Comparison of ENCODE assay signal across 29 cellular contexts in the genomic region with DNA sequence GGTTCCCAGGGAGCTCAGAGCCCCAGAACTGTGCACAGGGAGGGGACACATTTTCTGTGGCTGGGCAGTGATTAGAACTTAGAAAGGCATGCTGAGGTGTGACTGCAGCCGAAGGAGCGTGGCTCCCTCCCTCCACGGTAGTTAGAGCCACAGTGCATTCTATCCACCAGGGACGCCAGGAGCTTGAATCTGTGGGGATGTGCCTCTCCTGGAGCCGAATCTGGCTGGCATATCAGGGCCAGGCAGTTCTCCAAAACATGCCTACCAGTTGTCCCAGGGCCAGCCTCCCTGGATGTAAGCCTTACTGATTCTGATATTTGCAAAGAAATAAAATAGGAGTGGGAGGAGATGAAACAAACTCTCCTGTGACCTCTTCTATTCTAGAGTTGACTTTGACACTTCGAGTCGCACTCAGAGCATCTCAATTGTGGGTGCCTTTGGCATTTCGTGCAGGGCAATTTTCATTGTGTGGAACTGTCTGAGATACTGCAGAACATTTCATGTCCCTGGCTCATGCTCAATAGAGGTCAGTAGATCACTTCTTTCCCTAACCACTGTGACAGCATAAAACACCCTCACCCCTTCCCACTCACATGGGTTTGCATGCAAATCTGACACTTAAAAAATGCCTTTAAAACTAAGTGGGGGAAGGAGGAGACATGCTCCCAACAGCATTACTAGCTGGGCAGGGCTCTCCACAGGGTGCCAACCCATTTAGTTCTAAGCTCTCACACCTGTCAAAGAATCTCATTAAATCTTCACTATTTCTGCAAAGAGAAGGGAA.
DNase-seq lines count a peak whose midpoint lies in the region; ATAC-seq, FAIRE-seq and TF ChIP-seq lines count a peak whose summit lies in the region.
"Had no signal": no experiment of that assay in that cellular context is flagged by ENCODE, and none has a peak within 500 bp of the region (broad histone marks: within the 10 kb centered on the region; RNA-seq: fewer than 3 reads in every experiment).

No MANE protein-coding gene starts in this region.

- TF ChIP-seq RAD21 in H1 (IDR thresholded peaks at IDR 0.05 in 1 of 2, conservative IDR thresholded peaks at IDR 0.05 in 1 of 2; ENCODE audit: low read depth in 2 of 2, low read length in 2 of 2), result no peak; a peak in 1 of 4 replicates

- no peak overlapping the region for H2BK120ac ChIP-seq in H1 (replicated peaks; ENCODE audit: low read depth, low read length)

- WGBS in H1 (ENCODE audit: extremely low coverage in 1 of 2, insufficient coverage in 1 of 2, insufficient read length in 1 of 2, insufficient replicate concordance in 2 of 2, low coverage in 1 of 2, low lambda C conversion rate in 2 of 2, missing lambda C conversion rate in 1 of 2), 2 experiments, result 79% methylated on average over 8 of the region's 8 CpGs; no CpG with 5 or more reads in 1 of the 2 experiments

- H3K4ac ChIP-seq in H1 (replicated peaks; ENCODE audit: insufficient read length, low read depth, low read length), result no peak overlapping the region

- no peak overlapping the region for H3K56ac ChIP-seq in H1 (replicated peaks; ENCODE audit: insufficient read length, low read depth, low read length)

- H3K79me1 ChIP-seq in H1 (ENCODE audit: low read depth, low read length), result no peaks in the 10 kb centered on the region

- no peak overlapping the region for H3K27ac ChIP-seq in H1 (ENCODE audit: low read depth, low read length)
- H3K27ac ChIP-seq: heart left ventricle, psoas muscle, skin epidermis, stomach had no signal

- no peaks in the 10 kb centered on the region for H3K4me1 Mint-ChIP-seq in activated CD4-positive, alpha-beta T cell treated with anti-CD3 and anti-CD28 coated beads, Interleukin-2, amount 10 ng/mL, durations not matched to agents 7 days and 5 days
- H3K4me1 Mint-ChIP-seq: activated CD4-positive, alpha-beta memory T cell treated with anti-CD3 and anti-CD28 coated beads, Interleukin-2, amount 10 ng/mL, durations not matched to agents 7 days and 5 days had no signal

- H3K4me3 ChIP-seq in H1 (ENCODE audit: extremely low read depth in 1 of 4, insufficient read depth in 2 of 4, low read depth in 3 of 4, low read length in 4 of 4), result no peak overlapping the region
- H3K4me3 ChIP-seq: heart left ventricle, psoas muscle, skin epidermis, stomach had no signal

- H3K27me3 Mint-ChIP-seq in activated CD4-positive, alpha-beta T cell treated with anti-CD3 and anti-CD28 coated beads, Interleukin-2, amount 10 ng/mL, durations not matched to agents 7 days and 5 days, result no peaks in the 10 kb centered on the region

- H3K36me3 ChIP-seq in H1 (ENCODE audit: control insufficient read depth in 2 of 4, insufficient read depth in 4 of 4, low read length in 3 of 4), result no peaks in the 10 kb centered on the region
- H3K36me3 ChIP-seq: heart left ventricle, stomach had no signal

- no peak overlapping the region for H3K27ac Mint-ChIP-seq in activated CD4-positive, alpha-beta T cell treated with anti-CD3 and anti-CD28 coated beads, Interleukin-2, amount 10 ng/mL, durations not matched to agents 7 days and 5 days
- H3K27ac Mint-ChIP-seq: activated CD4-positive, alpha-beta memory T cell treated with anti-CD3 and anti-CD28 coated beads, Interleukin-2, amount 10 ng/mL, durations not matched to agents 7 days and 5 days; CD4-positive, alpha-beta memory T cell; dendritic cell treated with granulocyte-macrophage colony-stimulating factor and Interleukin-4, amounts not matched to agents 40 ng/mL and 50 ng/mL, for 4 days; nephron progenitor cell had no signal

- no peaks in the 10 kb centered on the region for H3K4me1 ChIP-seq in H1 (replicated peaks in 1 of 4; ENCODE audit: control insufficient read depth in 3 of 4, insufficient read depth in 4 of 4, low read length in 3 of 4)
- H3K4me1 ChIP-seq: heart left ventricle, psoas muscle, stomach had no signal

- H2AK5ac ChIP-seq in H1 (ENCODE audit: low read depth, low read length), result no peak overlapping the region

- no peak overlapping the region for H3K4me3 Mint-ChIP-seq in activated CD4-positive, alpha-beta T cell treated with anti-CD3 and anti-CD28 coated beads, Interleukin-2, amount 10 ng/mL, durations not matched to agents 7 days and 5 days
- H3K4me3 Mint-ChIP-seq: activated CD4-positive, alpha-beta memory T cell treated with anti-CD3 and anti-CD28 coated beads, Interleukin-2, amount 10 ng/mL, durations not matched to agents 7 days and 5 days; CD4-positive, alpha-beta memory T cell; dendritic cell treated with granulocyte-macrophage colony-stimulating factor and Interleukin-4, amounts not matched to agents 40 ng/mL and 50 ng/mL, for 4 days; nephron progenitor cell had no signal

- ATAC-seq in HG03039 (IDR thresholded peaks at IDR 0.05; ENCODE audit: unreplicated experiment), result no peak
- ATAC-seq: HepG2, left lobe of liver, psoas muscle had no signal

- H4K5ac ChIP-seq in H1 (ENCODE audit: insufficient read length, low read depth, low read length), result no peak overlapping the region

- H3K23ac ChIP-seq in H1 (ENCODE audit: insufficient read length), result no peak overlapping the region

- H3K18ac ChIP-seq in H1 (ENCODE audit: extremely low read depth, low read length), result no peak overlapping the region

- POLR2A ChIA-PET in H1 (lab: Charles Lee; ENCODE audit: partially characterized antibody), result no interaction called here
- POLR2A ChIA-PET in activated CD4-positive, alpha-beta T cell treated with anti-CD3 and anti-CD28 coated beads, Interleukin-2, amount 10 ng/mL, durations not matched to agents 7 days and 5 days (lab: Charles Lee), result no interaction called here

- TF ChIP-seq EP300 in H1 (IDR thresholded peaks at IDR 0.05; ENCODE audit: borderline replicate concordance in 1 of 2, low read depth in 2 of 2, low read length in 2 of 2), result no peak

- TF ChIP-seq POLR2A in GM12891 (IDR thresholded peaks at IDR 0.05; ENCODE audit: low read depth, low read length) (no peak), H1 (IDR thresholded peaks at IDR 0.05; ENCODE audit: control extremely low read depth in 1 of 2, low read depth in 2 of 2, low read length in 2 of 2) (no peak)

- no peak overlapping the region for H2BK15ac ChIP-seq in H1 (ENCODE audit: low read length)

- H3K36me3 Mint-ChIP-seq in activated CD4-positive, alpha-beta T cell treated with anti-CD3 and anti-CD28 coated beads, Interleukin-2, amount 10 ng/mL, durations not matched to agents 7 days and 5 days (ENCODE audit: low read depth), result no peaks in the 10 kb centered on the region

- H3K79me2 ChIP-seq in H1 (ENCODE audit: control insufficient read depth in 1 of 2, insufficient read depth in 2 of 2, low read length in 2 of 2), result no peaks in the 10 kb centered on the region

- intact Hi-C loops in posterior cingulate gyrus (cut with DNase I), result no loop called here

- H2BK20ac ChIP-seq in H1 (ENCODE audit: low read length), result no peak overlapping the region

- DNase-seq in GM12891 (ENCODE audit: insufficient read length, low spot score) (no peak), NCI-H187 treated with DMSO at 0.1 percent for 48 hours (lab: John Stamatoyannopoulos, UW) (peak; percentile 28), H1 (ENCODE audit: low read depth in 1 of 2, low spot score in 2 of 2) (no peak), posterior cingulate gyrus (peak in 8 of 10 donors; percentile 42 to 92 (median 60)), HuH-7 (ENCODE audit: low spot score) (no peak), NOMO-1 treated with dmso at 0.1 percent for 144 hours (lab: John Stamatoyannopoulos, UW; ENCODE audit: unreplicated experiment) (no peak)
- DNase-seq in activated CD4-positive, alpha-beta T cell treated with anti-CD3 and anti-CD28 coated beads, Interleukin-2, amount 10 ng/mL, durations not matched to agents 7 days and 5 days, result no peak
- DNase-seq: activated CD4-positive, alpha-beta memory T cell treated with anti-CD3 and anti-CD28 coated beads, Interleukin-2, amount 10 ng/mL, durations not matched to agents 7 days and 5 days; activated CD4-positive, CD25-positive, alpha-beta regulatory T cell; activated gamma-delta T cell treated with Interleukin-2 at 50 U/mL for 16 hours; CD4-positive, alpha-beta memory T cell; DMS153; GDM1; GOT3; heart left ventricle; NCI-H1105 treated with DMSO at 0.1 percent for 48 hours; NCI-H2081; NCI-H526 treated with DMSO at 0.1 percent for 48 hours; nephron progenitor cell; psoas muscle; stomach; SW 1271; trophoblast cell had no signal

- H3K14ac ChIP-seq in H1 (ENCODE audit: insufficient read length), result no peak overlapping the region

- H3K27me3 ChIP-seq in H1 (replicated peaks in 1 of 4; ENCODE audit: control insufficient read depth in 3 of 4, extremely low read depth in 1 of 4, insufficient read depth in 3 of 4, low read length in 3 of 4), result no peaks in the 10 kb centered on the region
- H3K27me3 ChIP-seq: stomach had no signal

- peak in 1 of 3 experiments; percentile 29; a peak in 1 of 4 replicates for TF ChIP-seq CTCF in H1 (IDR thresholded peaks at IDR 0.05; ENCODE audit: control extremely low read depth in 1 of 3, insufficient read depth in 1 of 3, low read depth in 1 of 3, low read length in 3 of 3)

- no peak overlapping the region for H3K4me2 ChIP-seq in H1 (ENCODE audit: insufficient read depth in 1 of 2, low read depth in 2 of 2, low read length in 2 of 2)

- H2BK12ac ChIP-seq in H1 (ENCODE audit: low read depth, low read length), result no peak overlapping the region

- CTCF ChIA-PET in H1 (lab: Charles Lee; ENCODE audit: partially characterized antibody), result interaction anchor here (0.8 to 2.9 kb wide), 6 partner anchors 39 to 738 kb away, joined by 3 to 15 read pairs (median 3); no protein-coding TSS in a partner anchor
- CTCF ChIA-PET in activated CD4-positive, alpha-beta T cell treated with anti-CD3 and anti-CD28 coated beads, Interleukin-2, amount 10 ng/mL, durations not matched to agents 7 days and 5 days (lab: Charles Lee), result no interaction called here

- no peak overlapping the region for H2BK5ac ChIP-seq in H1 (ENCODE audit: low read depth, low read length)

- peaks cover 4% of the 10 kb centered on the region for H3K9me3 Mint-ChIP-seq in activated CD4-positive, alpha-beta T cell treated with anti-CD3 and anti-CD28 coated beads, Interleukin-2, amount 10 ng/mL, durations not matched to agents 7 days and 5 days
- H3K9me3 Mint-ChIP-seq: activated CD4-positive, alpha-beta memory T cell treated with anti-CD3 and anti-CD28 coated beads, Interleukin-2, amount 10 ng/mL, durations not matched to agents 7 days and 5 days had no signal

- H3K23me2 ChIP-seq in H1 (ENCODE audit: low read depth, low read length), result peaks cover 8% of the 10 kb centered on the region; the same call in 1 of the 2 replicates

- no peak overlapping the region for H4K91ac ChIP-seq in H1 (replicated peaks; ENCODE audit: insufficient read length, low read length)

- no peak overlapping the region for H4K8ac ChIP-seq in H1 (ENCODE audit: extremely low read depth, insufficient read depth, low read length)

- no peak overlapping the region for H3K9ac ChIP-seq in H1 (replicated peaks in 1 of 4; ENCODE audit: extremely low read depth in 1 of 4, low read depth in 3 of 4, low read length in 3 of 4)

- no peak for FAIRE-seq in GM12891 (lab: Jason Lieb, UNC)
- no peak for FAIRE-seq in H1 (lab: Jason Lieb, UNC)
- FAIRE-seq: endothelial cell of umbilical vein, HepG2 had no signal

- H3K9me3 ChIP-seq in H1 (ENCODE audit: insufficient read depth in 2 of 2, low read depth in 1 of 2, low read length in 1 of 2), result peaks cover 3 to 4% of the 10 kb centered on the region in 2 experiments; a peak in 2 of 4 replicates

- no peaks in the 10 kb centered on the region for H4K20me1 ChIP-seq in H1 (replicated peaks in 1 of 2; ENCODE audit: control insufficient read depth in 1 of 2, insufficient read depth in 2 of 2, low read length in 2 of 2)

- H2AFZ ChIP-seq in H1 (ENCODE audit: low read length), result no peak overlapping the region

Comparison
In these comparisons a context has a peak if more than half of its experiments do, and no peak if none do; other contexts are left out.
1. DNase-seq: peak in NCI-H187 treated with DMSO at 0.1 percent for 48 hours (single experiment) and posterior cingulate gyrus (8 of 10); none in GM12891 (single experiment), H1 (0 of 2), activated CD4-positive, alpha-beta T cell treated with anti-CD3 and anti-CD28 coated beads, Interleukin-2, amount 10 ng/mL, durations not matched to agents 7 days and 5 days (single experiment), HuH-7 (single experiment) and NOMO-1 treated with dmso at 0.1 percent for 144 hours (single experiment).